8 cellular contexts compared by ENCODE assay signal in the genomic region with DNA sequence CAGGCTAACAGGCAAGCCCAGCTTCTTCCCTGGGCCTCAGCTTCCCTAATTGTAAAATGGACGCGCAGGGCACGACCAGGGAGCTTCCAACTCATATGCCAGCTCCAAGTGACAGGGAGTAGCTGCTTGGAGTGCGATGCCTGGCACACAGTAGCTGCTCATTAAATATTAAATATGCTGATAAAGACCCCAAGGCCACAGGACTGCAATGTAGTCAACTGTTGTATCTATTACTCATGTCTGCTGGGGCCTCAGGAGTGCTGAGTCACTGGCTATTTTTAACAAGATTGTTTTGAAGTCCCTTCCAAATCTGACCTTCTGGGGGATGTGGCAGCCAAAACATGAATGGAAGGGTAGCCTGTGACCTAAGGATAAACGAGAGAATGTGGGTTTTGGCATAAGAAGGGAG. TPM values are rescaled to one million over a fixed set of nuclear protein-coding genes. Genes with fewer than 3 reads are reported as not detected.
DNase-seq lines count a peak whose midpoint lies in the region; ATAC-seq and TF ChIP-seq lines count a peak whose summit lies in the region.
"Had no signal": no experiment of that assay in that cellular context is flagged by ENCODE, and none has a peak within 500 bp of the region (broad histone marks: within the 10 kb centered on the region; RNA-seq: fewer than 3 reads in every experiment).

No MANE protein-coding gene starts in this region.

- H3K27ac ChIP-seq in heart right ventricle = peak overlapping the region; percentile 78 to 93 (median 88)
- peak overlapping the region; percentile 37 for H3K27ac ChIP-seq in stomach smooth muscle (ENCODE audit: low read length)

- H3K27me3 Mint-ChIP-seq in activated CD8-positive, alpha-beta T cell treated with anti-CD3 and anti-CD28 coated beads for 36 hours = no peaks in the 10 kb centered on the region

- H3K27ac Mint-ChIP-seq in activated CD8-positive, alpha-beta T cell treated with anti-CD3 and anti-CD28 coated beads for 36 hours = peak overlapping the region; percentile 80

- H3K4me1 Mint-ChIP-seq in activated CD8-positive, alpha-beta T cell treated with anti-CD3 and anti-CD28 coated beads for 36 hours (ENCODE audit: low read depth) = peaks cover 92% of the 10 kb centered on the region

- no peak for ATAC-seq in activated CD8-positive, alpha-beta T cell treated with anti-CD3 and anti-CD28 coated beads for 36 hours
- ATAC-seq in heart right ventricle (peak; percentile 53 to 81 (median 74)), GM19467 (IDR thresholded peaks at IDR 0.05; ENCODE audit: unreplicated experiment) (no peak)

- H3K9me3 ChIP-seq in heart right ventricle (no peaks in the 10 kb centered on the region), stomach smooth muscle (ENCODE audit: control insufficient read depth in 2 of 2, low read length in 2 of 2) (no peaks in the 10 kb centered on the region)

- H3K4me1 ChIP-seq in heart right ventricle = peaks cover 42 to 97% (median 92%) of the 10 kb centered on the region in 9 donors
- peaks cover 68% of the 10 kb centered on the region for H3K4me1 ChIP-seq in stomach smooth muscle (ENCODE audit: control insufficient read depth, insufficient read depth, low read length)

- no peak overlapping the region for H3K4me3 Mint-ChIP-seq in activated CD8-positive, alpha-beta T cell treated with anti-CD3 and anti-CD28 coated beads for 36 hours

- H3K27me3 ChIP-seq in heart right ventricle (no peaks in the 10 kb centered on the region), stomach smooth muscle (ENCODE audit: control insufficient read depth in 1 of 2, insufficient read depth in 2 of 2, low read length in 2 of 2) (no peaks in the 10 kb centered on the region)

- no peaks in the 10 kb centered on the region for H3K9me3 Mint-ChIP-seq in activated CD8-positive, alpha-beta T cell treated with anti-CD3 and anti-CD28 coated beads for 36 hours

- CTCF ChIA-PET in activated CD8-positive, alpha-beta T cell treated with anti-CD3 and anti-CD28 coated beads for 36 hours (lab: Charles Lee) = interaction anchor here (1.4 to 1.9 kb wide), 4 partner anchors 14 to 52 kb away, joined by 3 to 13 read pairs (median 9); no protein-coding TSS in a partner anchor

- DNase-seq in KBM-7 (peak; percentile 19), heart right ventricle (peak in 1 of 2 donors; percentile 60), nucleus accumbens (lab: John Stamatoyannopoulos, UW) (no peak), GM10266 (ENCODE audit: extremely low spot score) (no peak)
- DNase-seq in activated CD8-positive, alpha-beta T cell treated with anti-CD3 and anti-CD28 coated beads for 36 hours = no peak
- DNase-seq: stimulated activated CD4-positive, alpha-beta T cell treated with anti-CD3 and anti-CD28 coated beads, Interleukin-2, amount 100 ng/mL, for 24 hours had no signal

- H3K4me3 ChIP-seq in heart right ventricle = peak overlapping the region in 1 of 10 donors; percentile 3
- H3K4me3 ChIP-seq in stomach smooth muscle (ENCODE audit: low read length in 2 of 2) = peak overlapping the region in 1 of 2 donors; percentile 22

- in situ Hi-C loops in KBM-7 (cut with MboI; ENCODE audit: low pct_unique_long_range_greater_than_20kb, low sequenced_read_pairs) = no loop called here

- TF ChIP-seq CTCF in activated CD8-positive, alpha-beta T cell treated with anti-CD3 and anti-CD28 coated beads for 36 hours (IDR thresholded peaks at IDR 0.05) = no peak
- TF ChIP-seq CTCF in heart right ventricle (IDR thresholded peaks at IDR 0.05) (no peak), GM10266 (IDR thresholded peaks at IDR 0.05; ENCODE audit: control insufficient read depth, insufficient read depth, low read depth, missing control alignments) (no peak)

- H3K36me3 ChIP-seq in heart right ventricle (peaks cover 0 to 75% (median 25%) of the 10 kb centered on the region in 9 donors), stomach smooth muscle (ENCODE audit: control insufficient read depth in 2 of 2, insufficient read depth in 2 of 2, low read length in 2 of 2) (peaks cover 16 to 41% of the 10 kb centered on the region in 2 donors)

- 53 to 58% methylated on average over 5 of the region's 5 CpGs for WGBS in heart right ventricle, 2 donors

- H3K36me3 Mint-ChIP-seq in activated CD8-positive, alpha-beta T cell treated with anti-CD3 and anti-CD28 coated beads for 36 hours (ENCODE audit: low read depth) = peaks cover 81% of the 10 kb centered on the region

- intact Hi-C loops in activated CD8-positive, alpha-beta T cell treated with anti-CD3 and anti-CD28 coated beads for 36 hours (cut with micrococcal nuclease) = no loop called here
- intact Hi-C loops in heart right ventricle (cut with DNase I) = loop anchor here in 1 of 10 donors (5.0 kb wide), 1 partner anchor 44 kb away; no protein-coding TSS in a partner anchor

- H3K9ac ChIP-seq in stomach smooth muscle (ENCODE audit: low read length in 2 of 2) = no peak overlapping the region

- POLR2A ChIA-PET in activated CD8-positive, alpha-beta T cell treated with anti-CD3 and anti-CD28 coated beads for 36 hours (lab: Charles Lee) = interaction anchor here (0.6 to 1.5 kb wide), 3 partner anchors 9 to 15 kb away, joined by 3 to 6 read pairs (median 3); no protein-coding TSS in a partner anchor

RNA-seq across cellular contexts. Expression of a gene that starts 17.7 kb away (rescaled TPM):
- total RNA-seq in activated CD8-positive, alpha-beta T cell treated with anti-CD3 and anti-CD28 coated beads for 36 hours = 100 to 1,000 TPM; 222 TPM
- total RNA-seq in heart right ventricle = 100 to 1,000 TPM; 113 to 130 (median 125) TPM
- 10 to 100 TPM; 63.8 to 78.1 TPM for polyA plus RNA-seq in heart right ventricle

RNA-seq across cellular contexts. Expression of a gene that starts 42.7 kb away (rescaled TPM):
- not detected for total RNA-seq in activated CD8-positive, alpha-beta T cell treated with anti-CD3 and anti-CD28 coated beads for 36 hours
- total RNA-seq in heart right ventricle = 100 to 1,000 TPM; 208 to 990 (median 601) TPM
- 1,000 to 10,000 TPM; 1,059 to 1,234 TPM for polyA plus RNA-seq in heart right ventricle

Comparison
In these comparisons a context has a peak if more than half of its experiments do, and no peak if none do; other contexts are left out.
1. ATAC-seq: peak in heart right ventricle (8 of 8); none in activated CD8-positive, alpha-beta T cell treated with anti-CD3 and anti-CD28 coated beads for 36 hours (single experiment) and GM19467 (single experiment).
2. RNA of a gene that starts 42.7 kb away (total RNA-seq): 208 to 990 TPM in heart right ventricle; not detected in activated CD8-positive, alpha-beta T cell treated with anti-CD3 and anti-CD28 coated beads for 36 hours; every median in the first group is over 100 times any median in the second.